26 cellular contexts compared by ENCODE assay signal in genomic region chr1:88779880-88780279, GRCh38.
"Had no signal": no experiment of that assay in that cellular context is flagged by ENCODE, and none has a peak within 500 bp of the region (broad histone marks: within the 10 kb centered on the region; RNA-seq: fewer than 3 reads in every experiment).

No MANE protein-coding gene starts in this region.

- H3K4me3 ChIP-seq: ascending aorta, body of pancreas, SK-N-MC had no signal

- H3K4me3 Mint-ChIP-seq: activated B cell treated with CpG ODN at 0.5 μM for 24 hours; activated CD4-positive, alpha-beta T cell treated with anti-CD3 and anti-CD28 coated beads, Interleukin-2, amount 10 ng/mL, durations not matched to agents 24 days and 14 days; activated CD8-positive, alpha-beta memory T cell treated with anti-CD3 and anti-CD28 coated beads, Interleukin-2, amount 10 ng/mL, durations not matched to agents 7 days and 5 days; activated naive CD8-positive, alpha-beta T cell treated with anti-CD3 and anti-CD28 coated beads, Interleukin-2, amount 50 U/mL, for 24 hours; activated T-cell treated with anti-CD3 and anti-CD28 coated beads, Interleukin-2, amount 50 U/mL, for 24 hours; T-helper 2 cell treated with Interferon-gamma antibody and Interleukin-4, amounts not matched to agents 5 μg/mL and 100 μg/mL, for 36 hours had no signal

- H3K27ac ChIP-seq: ascending aorta, body of pancreas, SK-N-MC had no signal

- DNase-seq: activated B cell treated with CpG ODN at 0.5 μM for 24 hours; activated CD4-positive, alpha-beta T cell treated with anti-CD3 and anti-CD28 coated beads for 1 hour; activated CD4-positive, alpha-beta T cell treated with anti-CD3 and anti-CD28 coated beads, Interleukin-2, amount 10 ng/mL, durations not matched to agents 24 days and 14 days; activated CD4-positive, alpha-beta T cell treated with anti-CD3 and anti-CD28 coated beads, Interleukin-2, amount 50 U/mL, for 48 hours; activated CD8-positive, alpha-beta memory T cell treated with anti-CD3 and anti-CD28 coated beads, Interleukin-2, amount 10 ng/mL, durations not matched to agents 7 days and 5 days; activated effector memory CD4-positive, alpha-beta T cell treated with anti-CD3 and anti-CD28 coated beads, Interleukin-2, amount 50 U/mL, for 16 hours; activated naive CD4-positive, alpha-beta T cell treated with Interleukin-2 at 50 U/mL for 16 hours; activated naive CD8-positive, alpha-beta T cell treated with anti-CD3 and anti-CD28 coated beads, Interleukin-2, amount 50 U/mL, for 24 hours; activated T-cell treated with anti-CD3 and anti-CD28 coated beads, Interleukin-2, amount 50 U/mL, for 24 hours; amniotic stem cell; body of pancreas; central memory CD4-positive, alpha-beta T cell; Karpas-422; MM.1S; NCI-H1105; NCI-H1694 treated with DMSO at 0.1 percent for 48 hours; NCI-H526 treated with DMSO at 0.1 percent for 48 hours; NCI-H82; RPMI8226 had no signal

- H3K9me3 Mint-ChIP-seq: activated B cell treated with CpG ODN at 0.5 μM for 24 hours; activated naive CD4-positive, alpha-beta T cell treated with anti-CD3 and anti-CD28 coated beads, Interleukin-2, amount 50 U/mL, for 72 hours; activated naive CD8-positive, alpha-beta T cell treated with anti-CD3 and anti-CD28 coated beads, Interleukin-2, amount 50 U/mL, for 24 hours; activated T-cell treated with anti-CD3 and anti-CD28 coated beads, Interleukin-2, amount 50 U/mL, for 24 hours; T-helper 2 cell treated with Interferon-gamma antibody and Interleukin-4, amounts not matched to agents 5 μg/mL and 100 μg/mL, for 36 hours had no signal

- H3K27me3 ChIP-seq: ascending aorta, body of pancreas had no signal

- H3K27ac Mint-ChIP-seq: activated B cell treated with CpG ODN at 0.5 μM for 24 hours; activated CD4-positive, alpha-beta T cell treated with anti-CD3 and anti-CD28 coated beads, Interleukin-2, amount 10 ng/mL, durations not matched to agents 24 days and 14 days; activated CD8-positive, alpha-beta memory T cell treated with anti-CD3 and anti-CD28 coated beads, Interleukin-2, amount 10 ng/mL, durations not matched to agents 7 days and 5 days; activated naive CD4-positive, alpha-beta T cell treated with anti-CD3 and anti-CD28 coated beads, Interleukin-2, amount 50 U/mL, for 72 hours; activated naive CD8-positive, alpha-beta T cell treated with anti-CD3 and anti-CD28 coated beads, Interleukin-2, amount 50 U/mL, for 24 hours; activated T-cell treated with anti-CD3 and anti-CD28 coated beads, Interleukin-2, amount 50 U/mL, for 24 hours; T-helper 2 cell treated with Interferon-gamma antibody and Interleukin-4, amounts not matched to agents 5 μg/mL and 100 μg/mL, for 36 hours had no signal

- H3K27me3 Mint-ChIP-seq: activated B cell treated with CpG ODN at 0.5 μM for 24 hours; activated CD4-positive, alpha-beta T cell treated with anti-CD3 and anti-CD28 coated beads, Interleukin-2, amount 10 ng/mL, durations not matched to agents 24 days and 14 days; activated CD8-positive, alpha-beta memory T cell treated with anti-CD3 and anti-CD28 coated beads, Interleukin-2, amount 10 ng/mL, durations not matched to agents 7 days and 5 days; activated naive CD8-positive, alpha-beta T cell treated with anti-CD3 and anti-CD28 coated beads, Interleukin-2, amount 50 U/mL, for 24 hours; activated T-cell treated with anti-CD3 and anti-CD28 coated beads, Interleukin-2, amount 50 U/mL, for 24 hours had no signal

- ATAC-seq: activated CD8-positive, alpha-beta memory T cell treated with anti-CD3 and anti-CD28 coated beads, Interleukin-2, amount 10 ng/mL, durations not matched to agents 7 days and 5 days; activated naive CD4-positive, alpha-beta T cell treated with anti-CD3 and anti-CD28 coated beads, Interleukin-2, amount 50 U/mL, for 72 hours; activated naive CD8-positive, alpha-beta T cell treated with anti-CD3 and anti-CD28 coated beads, Interleukin-2, amount 50 U/mL, for 24 hours; body of pancreas; Panc1; Right ventricle myocardium inferior had no signal

- H3K4me1 Mint-ChIP-seq: activated B cell treated with CpG ODN at 0.5 μM for 24 hours; activated CD4-positive, alpha-beta T cell treated with anti-CD3 and anti-CD28 coated beads, Interleukin-2, amount 10 ng/mL, durations not matched to agents 24 days and 14 days had no signal

- FAIRE-seq: bronchial epithelial cell had no signal

- H3K9me3 ChIP-seq: ascending aorta, body of pancreas had no signal

- H3K4me1 ChIP-seq: ascending aorta, body of pancreas had no signal
